Comparison of ENCODE assay signal across 1 cellular context in genomic region chr19:16896913-16897571, GRCh38.
TF ChIP-seq lines count a peak whose summit lies in the region.

No MANE protein-coding gene starts in this region.

TF ChIP-seq in SK-N-SH treated with all-trans-retinoic acid at 6 μM for 48 hours, 23 proteins besides CTCF, POLR2A, EP300 and RAD21 (continued from another document):
- TF ChIP-seq PATZ1 (CRISPR knock-in tag; IDR thresholded peaks at IDR 0.05; ENCODE audit: borderline replicate concordance), result no peak
